20 cellular contexts compared by ENCODE assay signal in genomic region chr3:195468841-195469240, GRCh38.
"Had no signal": no experiment of that assay in that cellular context is flagged by ENCODE, and none has a peak within 500 bp of the region (broad histone marks: within the 10 kb centered on the region; RNA-seq: fewer than 3 reads in every experiment).

No MANE protein-coding gene starts in this region.

- DNase-seq: colonic mucosa; dermis blood vessel endothelial cell; effector CD4-positive, alpha-beta T cell; endodermal cell; erythroblast; heart left ventricle; hippocampal formation; left colon; left ventricle myocardium superior; mesendoderm; naive B cell; nephron progenitor cell; sigmoid colon; stimulated activated CD4-positive, alpha-beta T cell treated with anti-CD3 and anti-CD28 coated beads, Interleukin-2, amount 100 ng/mL, for 24 hours; stimulated activated CD4-positive, alpha-beta T cell treated with anti-CD3 and anti-CD28 coated beads, Interleukin-4, amount 100 ng/mL, for 4 hours; stimulated activated naive CD4-positive, alpha-beta T cell treated with Interleukin-2 at 50 U/mL for 16 hours; tibial artery; upper lobe of right lung had no signal

- H3K4me3 ChIP-seq: colonic mucosa, heart left ventricle, right atrium auricular region, sigmoid colon, skin epidermis, tibial artery, upper lobe of right lung had no signal

- H3K27ac ChIP-seq: colonic mucosa, heart left ventricle, right atrium auricular region, sigmoid colon, skin epidermis, tibial artery, upper lobe of right lung had no signal

- H3K4me1 Mint-ChIP-seq: endodermal cell, nephron progenitor cell had no signal

- H3K4me3 Mint-ChIP-seq: endodermal cell, nephron progenitor cell had no signal

- ATAC-seq: heart left ventricle, left colon, left ventricle myocardium superior, upper lobe of right lung had no signal

- H3K27me3 ChIP-seq: colonic mucosa, heart left ventricle, right atrium auricular region, sigmoid colon, tibial artery, upper lobe of right lung had no signal

- H3K9me3 ChIP-seq: colonic mucosa, heart left ventricle, right atrium auricular region, sigmoid colon, tibial artery, upper lobe of right lung had no signal

- H3K4me1 ChIP-seq: colonic mucosa, heart left ventricle, right atrium auricular region, sigmoid colon, tibial artery, upper lobe of right lung had no signal

- H3K27ac Mint-ChIP-seq: endodermal cell, nephron progenitor cell had no signal

- H3K36me3 ChIP-seq: colonic mucosa, heart left ventricle, right atrium auricular region, sigmoid colon, tibial artery, upper lobe of right lung had no signal
